In genomic region chr11:64638017-64638664, GRCh38 we compare ENCODE assay signal across 14 cellular contexts. TPM values are rescaled to one million over a fixed set of nuclear protein-coding genes. Genes with fewer than 3 reads are reported as not detected.
DNase-seq lines count a peak whose midpoint lies in the region; ATAC-seq and TF ChIP-seq lines count a peak whose summit lies in the region.
"Had no signal": no experiment of that assay in that cellular context is flagged by ENCODE, and none has a peak within 500 bp of the region (broad histone marks: within the 10 kb centered on the region; RNA-seq: fewer than 3 reads in every experiment).

No MANE protein-coding gene starts in this region.

- TF ChIP-seq CTCF in uterus (IDR thresholded peaks at IDR 0.05), result no peak

- ATAC-seq in GM21737 (IDR thresholded peaks at IDR 0.05; ENCODE audit: unreplicated experiment) (no peak), HG03457 (IDR thresholded peaks at IDR 0.05; ENCODE audit: unreplicated experiment) (no peak)
- ATAC-seq: upper lobe of right lung had no signal

- DNase-seq in NCI-H524 (lab: John Stamatoyannopoulos, UW) (peak; percentile 20 to 63), NCI-H524 treated with DMSO at 0.1 percent for 48 hours (lab: John Stamatoyannopoulos, UW) (no peak), uterus (peak in 1 of 2 donors; percentile 41), AG08396 (ENCODE audit: low spot score) (no peak)
- DNase-seq: activated CD4-positive, alpha-beta T cell treated with anti-CD3 and anti-CD28 coated beads for 1 hour; activated naive CD4-positive, alpha-beta T cell treated with anti-CD3 and anti-CD28 coated beads, Interleukin-2, amount 50 U/mL, for 16 hours; lower lobe of right lung; OCI-M1; upper lobe of right lung had no signal

- H3K27ac ChIP-seq in cingulate gyrus (ENCODE audit: low read depth, low read length) (peak overlapping the region; percentile 39), mesodermal cell (ENCODE audit: low read depth, low read length, severe bottlenecking) (no peak overlapping the region), uterus (peak overlapping the region in 1 of 2 donors; percentile 34)
- H3K27ac ChIP-seq: lower lobe of right lung, upper lobe of right lung had no signal

- H3K4me1 ChIP-seq in mesodermal cell (ENCODE audit: control insufficient read depth, insufficient read depth, low read length, poor library complexity, severe bottlenecking), result no peaks in the 10 kb centered on the region
- H3K4me1 ChIP-seq in uterus, result peaks cover 0 to 8% of the 10 kb centered on the region in 2 donors
- H3K4me1 ChIP-seq: lower lobe of right lung, upper lobe of right lung had no signal

- H3K9me3 ChIP-seq in mesodermal cell (ENCODE audit: control insufficient read depth, low read length), result peaks cover 7% of the 10 kb centered on the region
- H3K9me3 ChIP-seq in uterus, result no peaks in the 10 kb centered on the region
- H3K9me3 ChIP-seq: lower lobe of right lung, upper lobe of right lung had no signal

- 5 to 8% methylated on average over 28 to 34 of the region's 37 CpGs for WGBS in mesodermal cell (ENCODE audit: insufficient coverage in 2 of 2), 2 experiments

- no peaks in the 10 kb centered on the region for H3K36me3 ChIP-seq in mesodermal cell (ENCODE audit: control insufficient read depth, insufficient read depth, low read length)
- H3K36me3 ChIP-seq in uterus, result no peaks in the 10 kb centered on the region
- H3K36me3 ChIP-seq: lower lobe of right lung, upper lobe of right lung had no signal

- intact Hi-C loops in uterus (cut with DNase I; ENCODE audit: low total_unique reads), result no loop called here

- H3K4me3 ChIP-seq in mesodermal cell (ENCODE audit: extremely low read depth, insufficient read depth, low read length, poor library complexity, severe bottlenecking) (peak overlapping the region; percentile 22), uterus (peak overlapping the region; percentile 21 to 34)
- H3K4me3 ChIP-seq: lower lobe of right lung, upper lobe of right lung had no signal

- no peaks in the 10 kb centered on the region for H3K27me3 ChIP-seq in uterus

- TF ChIP-seq POLR2A in uterus (IDR thresholded peaks at IDR 0.05), result no peak

RNA-seq across cellular contexts. Expression of gene SLC22A12, which starts 47.1 kb away (rescaled TPM):
- not detected for polyA plus RNA-seq in mesodermal cell (2013, experiment 1 of 2)
- polyA plus RNA-seq in mesodermal cell (2013, experiment 2 of 2), result not detected
- total RNA-seq in uterus, result not detected
- total RNA-seq: HT1080, lower lobe of right lung, upper lobe of right lung had no signal

Comparison
In these comparisons a context has a peak if more than half of its experiments do, and no peak if none do; other contexts are left out.
1. DNase-seq: peak in NCI-H524 (2 of 2); none in NCI-H524 treated with DMSO at 0.1 percent for 48 hours (single experiment) and AG08396 (single experiment).